Comparison of ENCODE assay signal across 24 cellular contexts in genomic region chr1:17245926-17246325, GRCh38. TPM values are rescaled to one million over a fixed set of nuclear protein-coding genes. Genes with fewer than 3 reads are reported as not detected.
"Had no signal": no experiment of that assay in that cellular context is flagged by ENCODE, and none has a peak within 500 bp of the region (broad histone marks: within the 10 kb centered on the region; RNA-seq: fewer than 3 reads in every experiment).

No MANE protein-coding gene starts in this region.

- H3K4me3 Mint-ChIP-seq: activated naive CD8-positive, alpha-beta T cell treated with anti-CD3 and anti-CD28 coated beads for 36 hours; activated T-cell treated with anti-CD3 and anti-CD28 coated beads, Interleukin-2, amount 50 U/mL, for 24 hours; activated T-helper 17 cell treated with anti-CD3 and anti-CD28 coated beads, Interleukin-2, amount 50 U/mL, for 72 hours; central memory CD8-positive, alpha-beta T cell; effector memory CD8-positive, alpha-beta T cell; mesothelial cell of epicardium; naive thymus-derived CD8-positive, alpha-beta T cell; stimulated activated naive CD8-positive, alpha-beta T cell treated with anti-CD3 and anti-CD28 coated beads, Interleukin-15, Interleukin-2, amounts not matched to agents 100 ng/mL and 50 ng/mL, for 24 hours; WTC11 had no signal

- H3K9me3 Mint-ChIP-seq: activated naive CD8-positive, alpha-beta T cell treated with anti-CD3 and anti-CD28 coated beads for 36 hours; activated T-cell treated with anti-CD3 and anti-CD28 coated beads, Interleukin-2, amount 50 U/mL, for 24 hours; activated T-helper 17 cell treated with anti-CD3 and anti-CD28 coated beads, Interleukin-2, amount 50 U/mL, for 72 hours; central memory CD8-positive, alpha-beta T cell; effector memory CD8-positive, alpha-beta T cell; mesothelial cell of epicardium; naive thymus-derived CD8-positive, alpha-beta T cell; stimulated activated naive CD8-positive, alpha-beta T cell treated with anti-CD3 and anti-CD28 coated beads, Interleukin-15, Interleukin-2, amounts not matched to agents 100 ng/mL and 50 ng/mL, for 24 hours; WTC11 had no signal

- ATAC-seq: activated T-helper 17 cell treated with anti-CD3 and anti-CD28 coated beads, Interleukin-2, amount 50 U/mL, for 72 hours; effector memory CD8-positive, alpha-beta T cell; naive thymus-derived CD8-positive, alpha-beta T cell; WTC11 had no signal

- H3K27ac ChIP-seq: breast epithelium, dorsolateral prefrontal cortex, left ventricle myocardium inferior, thyroid gland had no signal

- H3K27ac Mint-ChIP-seq: activated naive CD8-positive, alpha-beta T cell treated with anti-CD3 and anti-CD28 coated beads for 36 hours; activated T-cell treated with anti-CD3 and anti-CD28 coated beads, Interleukin-2, amount 50 U/mL, for 24 hours; activated T-helper 17 cell treated with anti-CD3 and anti-CD28 coated beads, Interleukin-2, amount 50 U/mL, for 72 hours; effector memory CD8-positive, alpha-beta T cell; mesothelial cell of epicardium; stimulated activated naive CD8-positive, alpha-beta T cell treated with anti-CD3 and anti-CD28 coated beads, Interleukin-15, Interleukin-2, amounts not matched to agents 100 ng/mL and 50 ng/mL, for 24 hours; WTC11 had no signal

- H3K36me3 ChIP-seq: breast epithelium, left ventricle myocardium inferior, thyroid gland had no signal

- FAIRE-seq: colon, endothelial cell of umbilical vein had no signal

- DNase-seq: activated CD4-positive, alpha-beta T cell treated with anti-CD3 and anti-CD28 coated beads, Interleukin-2, amount 50 U/mL, for 4 hours; activated CD8-positive, alpha-beta memory T cell treated with anti-CD3 and anti-CD28 coated beads for 24 hours; activated CD8-positive, alpha-beta memory T cell treated with anti-CD3 and anti-CD28 coated beads, Interleukin-2, amount 50 U/mL, for 4 hours; activated naive CD8-positive, alpha-beta T cell treated with anti-CD3 and anti-CD28 coated beads for 36 hours; activated T-cell treated with anti-CD3 and anti-CD28 coated beads, Interleukin-2, amount 50 U/mL, for 24 hours; amniotic stem cell; dorsolateral prefrontal cortex; effector memory CD8-positive, alpha-beta T cell; foreskin melanocyte; left ventricle myocardium inferior; naive thymus-derived CD8-positive, alpha-beta T cell; posterior cingulate gyrus; stimulated activated CD4-positive, alpha-beta T cell treated with anti-CD3 and anti-CD28 coated beads, Interleukin-12 subunit alpha, Interleukin-12 subunit beta, amount 100 ng/mL, for 4 hours; T-helper 1 cell; T-helper 9 cell; thyroid gland had no signal

- H3K4me1 ChIP-seq: left ventricle myocardium inferior, thyroid gland had no signal

- H3K36me3 Mint-ChIP-seq: activated naive CD8-positive, alpha-beta T cell treated with anti-CD3 and anti-CD28 coated beads for 36 hours; mesothelial cell of epicardium; naive thymus-derived CD8-positive, alpha-beta T cell; WTC11 had no signal

- H3K9me3 ChIP-seq: breast epithelium, left ventricle myocardium inferior, thyroid gland had no signal

- H3K4me1 Mint-ChIP-seq: activated naive CD8-positive, alpha-beta T cell treated with anti-CD3 and anti-CD28 coated beads for 36 hours; activated T-helper 17 cell treated with anti-CD3 and anti-CD28 coated beads, Interleukin-2, amount 50 U/mL, for 72 hours; naive thymus-derived CD8-positive, alpha-beta T cell had no signal

- H3K4me3 ChIP-seq: breast epithelium, dorsolateral prefrontal cortex, left ventricle myocardium inferior, thyroid gland had no signal

- H3K27me3 ChIP-seq: breast epithelium, thyroid gland had no signal

RNA-seq across cellular contexts. Expression of gene PADI3, which starts 3.0 kb away (rescaled TPM):
- total RNA-seq: activated naive CD8-positive, alpha-beta T cell treated with anti-CD3 and anti-CD28 coated beads for 36 hours; activated T-helper 17 cell treated with anti-CD3 and anti-CD28 coated beads, Interleukin-2, amount 50 U/mL, for 72 hours; breast epithelium; dorsolateral prefrontal cortex; endothelial cell of umbilical vein; left ventricle myocardium inferior; mesothelial cell of epicardium; naive thymus-derived CD8-positive, alpha-beta T cell; thyroid gland had no signal
- polyA plus RNA-seq: endothelial cell of umbilical vein; naive thymus-derived CD8-positive, alpha-beta T cell had no signal

RNA-seq across cellular contexts. Expression of gene PADI1, which starts 41.0 kb away (rescaled TPM):
- total RNA-seq: activated naive CD8-positive, alpha-beta T cell treated with anti-CD3 and anti-CD28 coated beads for 36 hours; activated T-helper 17 cell treated with anti-CD3 and anti-CD28 coated beads, Interleukin-2, amount 50 U/mL, for 72 hours; endothelial cell of umbilical vein; left ventricle myocardium inferior; mesothelial cell of epicardium; naive thymus-derived CD8-positive, alpha-beta T cell; thyroid gland had no signal
- polyA plus RNA-seq: naive thymus-derived CD8-positive, alpha-beta T cell had no signal
